Comparison of ENCODE assay signal across 10 cellular contexts in genomic region chr5:154962494-154962893, GRCh38. TPM values are rescaled to one million over a fixed set of nuclear protein-coding genes. Genes with fewer than 3 reads are reported as not detected.
DNase-seq lines count a peak whose midpoint lies in the region; ATAC-seq, FAIRE-seq and TF ChIP-seq lines count a peak whose summit lies in the region.
"Had no signal": no experiment of that assay in that cellular context is flagged by ENCODE, and none has a peak within 500 bp of the region (broad histone marks: within the 10 kb centered on the region; RNA-seq: fewer than 3 reads in every experiment).

No MANE protein-coding gene starts in this region.

- POLR2A ChIA-PET in A549 (lab: Yijun Ruan, JAX): no interaction called here

- TF ChIP-seq POLR2A in A549 (IDR thresholded peaks at IDR 0.05; ENCODE audit: low read length) (no peak), NB4 (IDR thresholded peaks at IDR 0.05; ENCODE audit: extremely low read depth, insufficient read length) (no peak)

- CTCF ChIA-PET in A549 (lab: Yijun Ruan, JAX): no interaction called here

- no peak for TF ChIP-seq RAD21 in A549 (conservative IDR thresholded peaks at IDR 0.05 in 1 of 2, IDR thresholded peaks at IDR 0.05 in 1 of 2)

- no peaks in the 10 kb centered on the region; the same call in 2 of the 3 replicates for H3K4me1 ChIP-seq in A549

- DNase-seq in A549 (ENCODE audit: low read depth in 1 of 2, low spot score in 1 of 2): peak in 1 of 2 experiments; percentile 16
- DNase-seq in NB4 (ENCODE audit: low read depth): peak; percentile 46
- DNase-seq in epidermal melanocyte (ENCODE audit: insufficient read length, low spot score): no peak
- DNase-seq in activated T-cell treated with anti-CD3 and anti-CD28 coated beads for 4 hours: no peak
- no peak for DNase-seq in middle frontal gyrus (ENCODE audit: extremely low spot score, low spot score)
- no peak for DNase-seq in retina
- DNase-seq: effector memory CD8-positive, alpha-beta T cell; H9 had no signal

- no peak for FAIRE-seq in A549 (lab: Jason Lieb, UNC)

- ATAC-seq in A549: peak; percentile 23 to 34; a peak in 1 of 6 replicates
- peak; percentile 83 for ATAC-seq in GM19025 (IDR thresholded peaks at IDR 0.05; ENCODE audit: low read depth, unreplicated experiment)
- ATAC-seq in HG02852 (IDR thresholded peaks at IDR 0.05; ENCODE audit: unreplicated experiment): peak; percentile 94
- ATAC-seq: effector memory CD8-positive, alpha-beta T cell had no signal

- TF ChIP-seq EP300 in A549 (IDR thresholded peaks at IDR 0.05): no peak

- no peak overlapping the region for H3K27ac ChIP-seq in A549

- H3K9me3 ChIP-seq in A549: no peaks in the 10 kb centered on the region

- WGBS in A549 (ENCODE audit: missing lambda C conversion rate): 80% methylated on average over 1 of the region's 1 CpG

- H3K4me3 ChIP-seq in A549 (no peak overlapping the region), NB4 (ENCODE audit: low read depth, low read length) (no peak overlapping the region)

- TF ChIP-seq CTCF in A549 (IDR thresholded peaks at IDR 0.05): no peak
- no peak for TF ChIP-seq CTCF in NB4 (IDR thresholded peaks at IDR 0.05; ENCODE audit: low read depth, low read length)

- H3K4me2 ChIP-seq in A549: no peak overlapping the region

TF ChIP-seq in A549, 52 proteins besides CTCF, POLR2A, EP300 and RAD21:
- TF ChIP-seq HEYL (CRISPR knock-in tag; IDR thresholded peaks at IDR 0.05): no peak
- TF ChIP-seq FOSL2 (IDR thresholded peaks at IDR 0.05): no peak
- TF ChIP-seq FOSL2 (CRISPR knock-in tag; IDR thresholded peaks at IDR 0.05): peak; percentile 49; the same call in 1 of the 2 replicates

RNA-seq across cellular contexts. Expression of gene MRPL22, which starts 21.6 kb away (rescaled TPM):
- polyA plus RNA-seq in A549 (2011; rRNA removed) (67.9 and 91.0 TPM in 2 replicates), A549 (2017; fragmentation: RNase III; extraction: RNeasy Plus Mini Kit Qiagen cat#74134 plus additional on column Dnase treatment) (56.3 to 60.2 TPM (median 59.9 TPM) in 3 replicates)
- polyA plus RNA-seq in A549 (2012; cell fraction: cytosol; rRNA removed): 79.1 and 79.7 TPM in 2 replicates
- polyA plus RNA-seq in A549 (2012; cell fraction: nucleus; rRNA removed): 23.4 and 40.1 TPM in 2 replicates
- polyA minus RNA-seq in A549 (2011; rRNA and poly(A)+ RNA removed): 28.1 and 35.7 TPM in 2 replicates

RNA-seq across cellular contexts. Expression of gene GEMIN5, which starts 24.5 kb away (rescaled TPM):
- polyA plus RNA-seq in A549 (2011; rRNA removed) (22.6 and 25.2 TPM in 2 replicates), A549 (2017; fragmentation: RNase III; extraction: RNeasy Plus Mini Kit Qiagen cat#74134 plus additional on column Dnase treatment) (19.6 to 23.1 TPM (median 20.2 TPM) in 3 replicates)
- 8.5 and 10.3 TPM in 2 replicates for polyA plus RNA-seq in A549 (2012; cell fraction: cytosol; rRNA removed)
- 11.9 and 12.8 TPM in 2 replicates for polyA plus RNA-seq in A549 (2012; cell fraction: nucleus; rRNA removed)
- polyA minus RNA-seq in A549 (2011; rRNA and poly(A)+ RNA removed): 35.5 and 37.6 TPM in 2 replicates

RNA-seq across cellular contexts. Expression of gene KIF4B, which starts 51.1 kb away (rescaled TPM):
- polyA plus RNA-seq in A549 (2011; rRNA removed): 0.07 and 0.13 TPM in 2 replicates
- polyA plus RNA-seq in A549 (2012; cell fraction: cytosol; rRNA removed): not detected in 2 replicates
- 0.01 TPM in 1 of 2 replicates, not detected in the other for polyA plus RNA-seq in A549 (2012; cell fraction: nucleus; rRNA removed)
- 0.05 to 0.11 TPM (median 0.10 TPM) in 3 replicates for polyA plus RNA-seq in A549 (2017; fragmentation: RNase III; extraction: RNeasy Plus Mini Kit Qiagen cat#74134 plus additional on column Dnase treatment)
- polyA minus RNA-seq in A549 (2011; rRNA and poly(A)+ RNA removed): 0.04 and 0.10 TPM in 2 replicates

Comparison
In these comparisons a context has a peak if more than half of its experiments do, and no peak if none do; other contexts are left out.
1. ATAC-seq: peak in every context shown above with its lines; median percentile 94 in HG02852; 83 in GM19025; 28 in A549.